Comparison of ENCODE assay signal across 2 cellular contexts in genomic region chr5:141941779-141942178, GRCh38.
TF ChIP-seq lines count a peak whose summit lies in the region.

No MANE protein-coding gene starts in this region.

TF ChIP-seq in HCT116, 20 proteins besides CTCF, POLR2A, EP300 and RAD21:
- TF ChIP-seq ATF3 (IDR thresholded peaks at IDR 0.05) (no peak), EZH2phosphoT487 (IDR thresholded peaks at IDR 0.05; ENCODE audit: borderline replicate concordance) (no peak)

TF ChIP-seq in endothelial cell of umbilical vein, 7 proteins besides CTCF, POLR2A, EP300 and RAD21:
- TF ChIP-seq MAX (IDR thresholded peaks at IDR 0.05; ENCODE audit: insufficient read depth, insufficient read length) (no peak), EZH2 (IDR thresholded peaks at IDR 0.05; ENCODE audit: borderline replicate concordance, low read depth, low read length, severe bottlenecking) (no peak), JUN (IDR thresholded peaks at IDR 0.05; ENCODE audit: borderline replicate concordance, insufficient read depth, insufficient read length, low read depth) (no peak), FOS (IDR thresholded peaks at IDR 0.05; ENCODE audit: borderline replicate concordance, insufficient read depth, low read length) (no peak), GATA2 (IDR thresholded peaks at IDR 0.05; ENCODE audit: insufficient read depth, insufficient read length, low read depth, low read length) (no peak), MYC (IDR thresholded peaks at IDR 0.05; ENCODE audit: low read depth, low read length) (no peak), POLR2AphosphoS5 (IDR thresholded peaks at IDR 0.05; ENCODE audit: insufficient read depth, low read depth, low read length) (no peak)
